In genomic region chr13:111412251-111412650, GRCh38 we compare ENCODE assay signal across 19 cellular contexts.
DNase-seq lines count a peak whose midpoint lies in the region; ATAC-seq, FAIRE-seq and TF ChIP-seq lines count a peak whose summit lies in the region.
"Had no signal": no experiment of that assay in that cellular context is flagged by ENCODE, and none has a peak within 500 bp of the region (broad histone marks: within the 10 kb centered on the region; RNA-seq: fewer than 3 reads in every experiment).

No MANE protein-coding gene starts in this region.

- no peak for TF ChIP-seq CTCF in esophagus muscularis mucosa (IDR thresholded peaks at IDR 0.05)
- TF ChIP-seq CTCF in neural cell (IDR thresholded peaks at IDR 0.05; ENCODE audit: poor library complexity, severe bottlenecking): no peak
- TF ChIP-seq CTCF in sigmoid colon (IDR thresholded peaks at IDR 0.05): no peak

- H3K79me2 ChIP-seq in neural cell (replicated peaks; ENCODE audit: insufficient read depth, low read length): peaks cover 23% of the 10 kb centered on the region

- peak overlapping the region; percentile 29 for H3K9ac ChIP-seq in neural cell (ENCODE audit: low read length)
- H3K9ac ChIP-seq: BLaER1 had no signal

- ATAC-seq in HG03280 (IDR thresholded peaks at IDR 0.05; ENCODE audit: unreplicated experiment): no peak
- ATAC-seq in HG03439 (IDR thresholded peaks at IDR 0.05; ENCODE audit: unreplicated experiment): no peak
- ATAC-seq: HepG2 had no signal

- no peak for TF ChIP-seq RAD21 in neural cell (conservative IDR thresholded peaks at IDR 0.05)

- peaks cover 0 to 4% (median 0%) of the 10 kb centered on the region in 4 donors for H3K4me1 ChIP-seq in esophagus muscularis mucosa
- H3K4me1 ChIP-seq in sigmoid colon: no peaks in the 10 kb centered on the region
- H3K4me1 ChIP-seq: BLaER1 had no signal

- H3K27me3 ChIP-seq in esophagus muscularis mucosa: peaks cover 0 to 67% (median 0%) of the 10 kb centered on the region in 4 donors
- no peaks in the 10 kb centered on the region for H3K27me3 ChIP-seq in neural cell (ENCODE audit: insufficient read depth, low read depth, low read length)
- H3K27me3 ChIP-seq in sigmoid colon: peaks cover 0 to 36% (median 3%) of the 10 kb centered on the region in 3 donors
- H3K27me3 ChIP-seq: BLaER1 had no signal

- H2AFZ ChIP-seq in neural cell (ENCODE audit: low read depth, low read length): no peak overlapping the region

- H3K9me3 ChIP-seq in esophagus muscularis mucosa (no peaks in the 10 kb centered on the region), neural cell (ENCODE audit: low read length) (no peaks in the 10 kb centered on the region), sigmoid colon (no peaks in the 10 kb centered on the region)
- H3K9me3 ChIP-seq: BLaER1 had no signal

- no peak for TF ChIP-seq POLR2A in H54 (IDR thresholded peaks at IDR 0.05; ENCODE audit: low read depth, low read length)
- TF ChIP-seq POLR2A in esophagus muscularis mucosa (IDR thresholded peaks at IDR 0.05; ENCODE audit: low read depth): no peak
- TF ChIP-seq POLR2A in sigmoid colon (IDR thresholded peaks at IDR 0.05): no peak

- peaks cover 8% of the 10 kb centered on the region for H3F3A ChIP-seq in neural cell (ENCODE audit: insufficient read depth, low read length, poor library complexity, severe bottlenecking)

- H3K27ac ChIP-seq in esophagus muscularis mucosa (replicated peaks in 1 of 4) (no peak overlapping the region), neural cell (ENCODE audit: low read length) (peak overlapping the region; percentile 71), sigmoid colon (no peak overlapping the region)
- H3K27ac ChIP-seq: BLaER1 had no signal

- no peaks in the 10 kb centered on the region for H3K9me2 ChIP-seq in neural cell (ENCODE audit: insufficient read depth, low read length)

- H3K36me3 ChIP-seq in esophagus muscularis mucosa (no peaks in the 10 kb centered on the region), neural cell (ENCODE audit: insufficient read depth, low read length) (no peaks in the 10 kb centered on the region), sigmoid colon (no peaks in the 10 kb centered on the region)
- H3K36me3 ChIP-seq: BLaER1 had no signal

- no peak for DNase-seq in H54 (ENCODE audit: insufficient read length, low spot score)
- DNase-seq in esophagus muscularis mucosa (ENCODE audit: extremely low spot score): no peak
- DNase-seq in sigmoid colon: no peak
- DNase-seq in hepatic stellate cell (ENCODE audit: low spot score): no peak
- DNase-seq in cardiac septum (ENCODE audit: low spot score): no peak
- DNase-seq: 8988T; CD4-positive, alpha-beta memory T cell; DMS153; DMS79; GDM1; GOT3; HCEC 1CT had no signal

- H4K20me1 ChIP-seq in neural cell (ENCODE audit: insufficient read depth): no peaks in the 10 kb centered on the region
- H4K20me1 ChIP-seq: BLaER1 had no signal

- H3K4me2 ChIP-seq in neural cell (ENCODE audit: low read length): peak overlapping the region; percentile 65
- H3K4me2 ChIP-seq: BLaER1 had no signal

- 65% methylated on average over 9 of the region's 9 CpGs for WGBS in esophagus muscularis mucosa
- WGBS in sigmoid colon, 2 donors: 73 to 83% methylated on average over 9 of the region's 9 CpGs

- intact Hi-C loops in esophagus muscularis mucosa (cut with DNase I): no loop called here
- intact Hi-C loops in sigmoid colon (cut with DNase I): no loop called here
- intact Hi-C loops in cardiac septum (cut with DNase I): no loop called here

- peak; percentile 38 for FAIRE-seq in H54 (lab: Jason Lieb, UNC)
- FAIRE-seq: GM12892, GM18507, HepG2 had no signal

- H3K4me3 ChIP-seq in esophagus muscularis mucosa: peak overlapping the region; percentile 32 to 39 (median 34)
- H3K4me3 ChIP-seq in neural cell (ENCODE audit: low read length): peak overlapping the region; percentile 55
- H3K4me3 ChIP-seq in sigmoid colon: peak overlapping the region in 3 of 4 donors; percentile 13 to 30 (median 26)
- H3K4me3 ChIP-seq: BLaER1 had no signal

- TF ChIP-seq EP300 in esophagus muscularis mucosa (IDR thresholded peaks at IDR 0.05) (no peak), neural cell (conservative IDR thresholded peaks at IDR 0.05; ENCODE audit: poor library complexity, severe bottlenecking) (no peak), sigmoid colon (IDR thresholded peaks at IDR 0.05) (no peak)

TF ChIP-seq in neural cell, 6 proteins besides CTCF, POLR2A, EP300 and RAD21:
- TF ChIP-seq TAF1 (IDR thresholded peaks at IDR 0.05; ENCODE audit: low read depth): no peak
- no peak for TF ChIP-seq MXI1 (conservative IDR thresholded peaks at IDR 0.05; ENCODE audit: poor library complexity, severe bottlenecking)
- no peak for TF ChIP-seq POLR2AphosphoS5 (IDR thresholded peaks at IDR 0.05)
- no peak for TF ChIP-seq EZH2 (IDR thresholded peaks at IDR 0.05; ENCODE audit: borderline replicate concordance, insufficient read depth, low read length, poor library complexity, severe bottlenecking)
- no peak for TF ChIP-seq SMC3 (conservative IDR thresholded peaks at IDR 0.05; ENCODE audit: poor library complexity)
